ENCODE assay signal across 9 cellular contexts in genomic region chr11:94968334-94968958, GRCh38. TPM values are rescaled to one million over a fixed set of nuclear protein-coding genes. Genes with fewer than 3 reads are reported as not detected.
DNase-seq lines count a peak whose midpoint lies in the region; ATAC-seq and TF ChIP-seq lines count a peak whose summit lies in the region.
"Had no signal": no experiment of that assay in that cellular context is flagged by ENCODE, and none has a peak within 500 bp of the region (broad histone marks: within the 10 kb centered on the region; RNA-seq: fewer than 3 reads in every experiment).

No MANE protein-coding gene starts in this region.

- no peaks in the 10 kb centered on the region for H3K27me3 Mint-ChIP-seq in stimulated activated memory B cell treated with anti-CD40 and anti-IgM and Interleukin-4, amounts not matched to agents 10 μg/mL and 1 μg/mL and 100 μg/mL, for 72 hours

- H3K9me3 Mint-ChIP-seq in stimulated activated memory B cell treated with anti-CD40 and anti-IgM and Interleukin-4, amounts not matched to agents 10 μg/mL and 1 μg/mL and 100 μg/mL, for 72 hours, result no peaks in the 10 kb centered on the region

- TF ChIP-seq RAD21 in Ishikawa (IDR thresholded peaks at IDR 0.05; ENCODE audit: low read depth), result peak; percentile 42

- peak; percentile 69 for TF ChIP-seq CTCF in astrocyte of the spinal cord (IDR thresholded peaks at IDR 0.05; ENCODE audit: low read depth, low read length)

- no peak overlapping the region for H3K4me3 ChIP-seq in astrocyte of the spinal cord (ENCODE audit: low read depth, low read length)

- DNase-seq in CMK (ENCODE audit: low read depth) (peak; percentile 21), astrocyte of the spinal cord (ENCODE audit: low read depth, low spot score) (peak; percentile 58), lung microvascular endothelial cell (ENCODE audit: low read depth in 2 of 2) (peak; percentile 51 to 57)
- DNase-seq: small intestine had no signal

- in situ Hi-C loops in astrocyte of the spinal cord (cut with HindIII; ENCODE audit: low sequenced_read_pairs), result no loop called here

- H3K4me3 Mint-ChIP-seq in stimulated activated memory B cell treated with anti-CD40 and anti-IgM and Interleukin-4, amounts not matched to agents 10 μg/mL and 1 μg/mL and 100 μg/mL, for 72 hours, result no peak overlapping the region

- H3K36me3 Mint-ChIP-seq in stimulated activated memory B cell treated with anti-CD40 and anti-IgM and Interleukin-4, amounts not matched to agents 10 μg/mL and 1 μg/mL and 100 μg/mL, for 72 hours, result peaks cover 66% of the 10 kb centered on the region

- no peak for ATAC-seq in stimulated activated memory B cell treated with anti-CD40 and anti-IgM and Interleukin-4, amounts not matched to agents 10 μg/mL and 1 μg/mL and 100 μg/mL, for 72 hours
- ATAC-seq in HG02870 (IDR thresholded peaks at IDR 0.05; ENCODE audit: unreplicated experiment) (no peak), GM18867 (IDR thresholded peaks at IDR 0.05; ENCODE audit: unreplicated experiment) (no peak), GM18520 (IDR thresholded peaks at IDR 0.05; ENCODE audit: unreplicated experiment) (no peak)

- H3K27ac Mint-ChIP-seq in stimulated activated memory B cell treated with anti-CD40 and anti-IgM and Interleukin-4, amounts not matched to agents 10 μg/mL and 1 μg/mL and 100 μg/mL, for 72 hours, result no peak overlapping the region

- H3K4me1 Mint-ChIP-seq in stimulated activated memory B cell treated with anti-CD40 and anti-IgM and Interleukin-4, amounts not matched to agents 10 μg/mL and 1 μg/mL and 100 μg/mL, for 72 hours, result peaks cover 11% of the 10 kb centered on the region

- TF ChIP-seq EP300 in Ishikawa (IDR thresholded peaks at IDR 0.05; ENCODE audit: borderline replicate concordance), result no peak

TF ChIP-seq in Ishikawa, 13 proteins besides CTCF, POLR2A, EP300 and RAD21:
- TF ChIP-seq TEAD4 (IDR thresholded peaks at IDR 0.05) (no peak), EGR1 (IDR thresholded peaks at IDR 0.05) (no peak), REST (IDR thresholded peaks at IDR 0.05; ENCODE audit: low read depth) (no peak), ZBTB7A (IDR thresholded peaks at IDR 0.05; ENCODE audit: low read depth) (no peak), MAX (IDR thresholded peaks at IDR 0.05) (no peak), FOXM1 (IDR thresholded peaks at IDR 0.05; ENCODE audit: borderline replicate concordance, low read depth) (no peak), TCF12 (IDR thresholded peaks at IDR 0.05; ENCODE audit: low read depth) (no peak)

RNA-seq across cellular contexts. Expression of gene CWC15, which starts 4.9 kb away (rescaled TPM):
- total RNA-seq in lung microvascular endothelial cell, result 24.2 and 28.4 TPM in 2 replicates

RNA-seq across cellular contexts. Expression of gene KDM4D, which starts 5.1 kb away (rescaled TPM):
- 0.20 and 0.22 TPM in 2 replicates for total RNA-seq in lung microvascular endothelial cell

RNA-seq across cellular contexts. Expression of gene KDM4E, which starts 56.6 kb away (rescaled TPM):
- not detected in 2 replicates for total RNA-seq in lung microvascular endothelial cell
